Comparison of ENCODE assay signal across 8 cellular contexts in the genomic region with DNA sequence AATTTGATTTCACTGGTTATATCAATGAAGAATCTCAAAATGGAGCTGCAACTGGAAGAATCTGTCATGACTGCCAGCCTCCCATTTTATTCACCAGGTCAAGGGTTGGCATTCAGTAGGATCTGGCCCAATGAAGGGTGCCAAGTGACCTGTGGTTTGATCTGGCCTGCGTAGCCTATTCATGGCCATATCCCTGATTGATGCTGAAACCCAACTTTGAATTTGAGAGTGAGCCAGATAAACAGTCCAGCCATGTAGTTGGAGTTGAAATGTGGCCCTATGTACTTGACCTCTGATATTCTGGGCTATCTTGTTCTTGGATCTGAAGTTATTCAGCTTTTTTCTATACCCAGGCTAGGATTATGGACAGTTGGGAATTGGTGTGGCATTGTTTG. TPM values are rescaled to one million over a fixed set of nuclear protein-coding genes. Genes with fewer than 3 reads are reported as not detected.
DNase-seq lines count a peak whose midpoint lies in the region; ATAC-seq, FAIRE-seq and TF ChIP-seq lines count a peak whose summit lies in the region.

No MANE protein-coding gene starts in this region.

- peak overlapping the region; percentile 18 to 64 for H3K27ac Mint-ChIP-seq in T-cell

- H3K36me3 Mint-ChIP-seq in T-cell, result peaks cover 10% of the 10 kb centered on the region

- H3K9me3 Mint-ChIP-seq in T-cell, result no peaks in the 10 kb centered on the region

- POLR2A ChIA-PET in T-cell (lab: Charles Lee), result interaction anchor here (0.6 kb wide), 3 partner anchors 11 to 20 kb away, joined by 3 read pairs; no protein-coding TSS in a partner anchor

- H3K4me1 Mint-ChIP-seq in T-cell, result peaks cover 65 to 79% (median 71%) of the 10 kb centered on the region in 3 donors

- peak overlapping the region; percentile 97 for H3K4me2 ChIP-seq in skeletal muscle satellite cell (ENCODE audit: low read length)

- H3K9me3 ChIP-seq in skeletal muscle satellite cell (replicated peaks; ENCODE audit: low read length), result no peaks in the 10 kb centered on the region

- no peaks in the 10 kb centered on the region for H3K27me3 Mint-ChIP-seq in T-cell

- H3K9ac ChIP-seq in skeletal muscle satellite cell (ENCODE audit: low read depth, low read length), result peak overlapping the region; percentile 98

- FAIRE-seq in GM18507 (lab: Jason Lieb, UNC) (peak; percentile 36), D721Med (lab: Jason Lieb, UNC) (no peak)

- DNase-seq in GM18507 (ENCODE audit: extremely low spot score, insufficient read length, low read depth) (no peak), T-cell (no peak), foreskin melanocyte (peak; percentile 15), NCI-H446 treated with DMSO at 0.1 percent for 48 hours (lab: John Stamatoyannopoulos, UW) (no peak), D721Med (ENCODE audit: insufficient read length, low spot score) (no peak), NCI-H1105 (lab: John Stamatoyannopoulos, UW) (no peak)

- H3K4me1 ChIP-seq in skeletal muscle satellite cell (ENCODE audit: control insufficient read depth, insufficient read depth, low read length), result peaks cover 22% of the 10 kb centered on the region

- H3K36me3 ChIP-seq in skeletal muscle satellite cell (ENCODE audit: insufficient read depth, low read length), result no peaks in the 10 kb centered on the region

- ATAC-seq in T-cell (replicated peaks in 1 of 4) (no peak), GM18867 (IDR thresholded peaks at IDR 0.05; ENCODE audit: unreplicated experiment) (no peak)

- TF ChIP-seq CTCF in D721Med (IDR thresholded peaks at IDR 0.05; ENCODE audit: insufficient read depth, missing control alignments), result no peak

- H3K27me3 ChIP-seq in skeletal muscle satellite cell (ENCODE audit: control insufficient read depth, insufficient read depth, low read length), result no peaks in the 10 kb centered on the region

- H3K4me3 ChIP-seq in skeletal muscle satellite cell (ENCODE audit: low read length), result peak overlapping the region; percentile 90

- CTCF ChIA-PET in T-cell (lab: Charles Lee), result interaction anchor here in 1 of 2 donors (1.5 kb wide), 1 partner anchor 33 kb away, joined by 3 read pairs; no protein-coding TSS in a partner anchor

- H3K4me3 Mint-ChIP-seq in T-cell, result peak overlapping the region; percentile 94 to 99 (median 99)

RNA-seq across cellular contexts. Expression of gene MKLN1, which starts 1.5 kb away (rescaled TPM):
- 10 to 100 TPM; 43.9 to 63.3 (median 46.5) TPM for total RNA-seq in T-cell
- 27.1 and 41.3 TPM in 2 replicates for total RNA-seq in skeletal muscle satellite cell (2012; rRNA removed)
